13 cellular contexts compared by ENCODE assay signal in genomic region chr1:173212952-173213491, GRCh38. TPM values are rescaled to one million over a fixed set of nuclear protein-coding genes. Genes with fewer than 3 reads are reported as not detected.
A peak's percentile ranks its signal among the peaks of the same experiment; 100 is the strongest.
DNase-seq lines count a peak whose midpoint lies in the region; ATAC-seq, FAIRE-seq and TF ChIP-seq lines count a peak whose summit lies in the region.
"Had no signal": no experiment of that assay in that cellular context is flagged by ENCODE, and none has a peak within 500 bp of the region (broad histone marks: within the 10 kb centered on the region; RNA-seq: fewer than 3 reads in every experiment).

No MANE protein-coding gene starts in this region.

- intact Hi-C loops in CD4-positive, alpha-beta T cell (cut with DNase I, micrococcal nuclease): no loop called here

- no peak overlapping the region for H3K27ac ChIP-seq in CD4-positive, alpha-beta T cell (ENCODE audit: low read depth, low read length)
- no peak overlapping the region for H3K27ac ChIP-seq in foreskin keratinocyte

- peak; percentile 28 for DNase-seq in GM10266 (ENCODE audit: extremely low spot score)
- no peak for DNase-seq in GM19239 (ENCODE audit: insufficient read length, low spot score)
- no peak for DNase-seq in CD4-positive, alpha-beta T cell
- no peak for DNase-seq in NOMO-1 treated with dmso at 0.1 percent for 144 hours (lab: John Stamatoyannopoulos, UW; ENCODE audit: unreplicated experiment)
- no peak for DNase-seq in GF-D8 (lab: John Stamatoyannopoulos, UW)
- no peak for DNase-seq in foreskin keratinocyte
- DNase-seq: activated CD4-positive, alpha-beta T cell treated with anti-CD3 and anti-CD28 coated beads, Interleukin-2, amount 10 ng/mL, durations not matched to agents 24 days and 14 days; activated naive CD4-positive, alpha-beta T cell treated with Interleukin-2 at 50 U/mL for 16 hours; nephron progenitor cell; small intestine had no signal

- FAIRE-seq in GM19239 (lab: Jason Lieb, UNC): peak; percentile 88
- FAIRE-seq: small intestine had no signal

- H3K4me3 Mint-ChIP-seq in CD4-positive, alpha-beta T cell: no peak overlapping the region
- H3K4me3 Mint-ChIP-seq: activated CD4-positive, alpha-beta T cell treated with anti-CD3 and anti-CD28 coated beads, Interleukin-2, amount 10 ng/mL, durations not matched to agents 24 days and 14 days; nephron progenitor cell had no signal

- no peaks in the 10 kb centered on the region for H3K4me1 ChIP-seq in foreskin keratinocyte

- H3K9me3 Mint-ChIP-seq in CD4-positive, alpha-beta T cell: no peaks in the 10 kb centered on the region
- H3K9me3 Mint-ChIP-seq: activated CD4-positive, alpha-beta T cell treated with anti-CD3 and anti-CD28 coated beads, Interleukin-2, amount 10 ng/mL, durations not matched to agents 24 days and 14 days; nephron progenitor cell had no signal

- ATAC-seq in HG02642 (IDR thresholded peaks at IDR 0.05; ENCODE audit: poor library complexity, unreplicated experiment) (peak; percentile 78), HG03439 (IDR thresholded peaks at IDR 0.05; ENCODE audit: unreplicated experiment) (peak; percentile 75), foreskin keratinocyte (no peak)
- no peak for ATAC-seq in CD4-positive, alpha-beta T cell (ENCODE audit: poor library complexity)
- ATAC-seq: HCT116 had no signal

- no peaks in the 10 kb centered on the region for H3K27me3 ChIP-seq in CD4-positive, alpha-beta T cell (ENCODE audit: control insufficient read depth, insufficient read depth, low read length)
- no peaks in the 10 kb centered on the region for H3K27me3 ChIP-seq in foreskin keratinocyte

- TF ChIP-seq CTCF in GM10266 (IDR thresholded peaks at IDR 0.05; ENCODE audit: control insufficient read depth, insufficient read depth, low read depth, missing control alignments): no peak
- no peak for TF ChIP-seq CTCF in CD4-positive, alpha-beta T cell (IDR thresholded peaks at IDR 0.05)
- TF ChIP-seq CTCF in foreskin keratinocyte (conservative IDR thresholded peaks at IDR 0.05): no peak

- H3K27me3 Mint-ChIP-seq in CD4-positive, alpha-beta T cell: no peaks in the 10 kb centered on the region

- no peaks in the 10 kb centered on the region for H3K9me3 ChIP-seq in CD4-positive, alpha-beta T cell (ENCODE audit: control insufficient read depth, low read length)

- no peaks in the 10 kb centered on the region for H3K36me3 Mint-ChIP-seq in CD4-positive, alpha-beta T cell (ENCODE audit: low read depth)

- POLR2A ChIA-PET in CD4-positive, alpha-beta T cell (lab: Charles Lee): no interaction called here

- CTCF ChIA-PET in CD4-positive, alpha-beta T cell (lab: Charles Lee): no interaction called here

- no peak overlapping the region for H3K27ac Mint-ChIP-seq in CD4-positive, alpha-beta T cell
- H3K27ac Mint-ChIP-seq: activated CD4-positive, alpha-beta T cell treated with anti-CD3 and anti-CD28 coated beads, Interleukin-2, amount 10 ng/mL, durations not matched to agents 24 days and 14 days; nephron progenitor cell had no signal

- peaks cover 5% of the 10 kb centered on the region for H3K4me1 Mint-ChIP-seq in CD4-positive, alpha-beta T cell (ENCODE audit: low read depth)

RNA-seq across cellular contexts. Expression of gene TNFSF4, which starts 5.9 kb away (rescaled TPM):
- under 1 TPM; 0.17 to 0.33 TPM for total RNA-seq in CD4-positive, alpha-beta T cell
- 0.35 and 0.75 TPM in 2 replicates for total RNA-seq in foreskin keratinocyte
- 0.25 and 0.38 TPM in 2 replicates for polyA plus RNA-seq in foreskin keratinocyte

Comparison
In these comparisons a context has a peak if more than half of its experiments do, and no peak if none do; other contexts are left out.
1. ATAC-seq: peak in HG02642 (single experiment) and HG03439 (single experiment); none in CD4-positive, alpha-beta T cell (single experiment) and foreskin keratinocyte (single experiment).